9 cellular contexts compared by ENCODE assay signal in the genomic region with DNA sequence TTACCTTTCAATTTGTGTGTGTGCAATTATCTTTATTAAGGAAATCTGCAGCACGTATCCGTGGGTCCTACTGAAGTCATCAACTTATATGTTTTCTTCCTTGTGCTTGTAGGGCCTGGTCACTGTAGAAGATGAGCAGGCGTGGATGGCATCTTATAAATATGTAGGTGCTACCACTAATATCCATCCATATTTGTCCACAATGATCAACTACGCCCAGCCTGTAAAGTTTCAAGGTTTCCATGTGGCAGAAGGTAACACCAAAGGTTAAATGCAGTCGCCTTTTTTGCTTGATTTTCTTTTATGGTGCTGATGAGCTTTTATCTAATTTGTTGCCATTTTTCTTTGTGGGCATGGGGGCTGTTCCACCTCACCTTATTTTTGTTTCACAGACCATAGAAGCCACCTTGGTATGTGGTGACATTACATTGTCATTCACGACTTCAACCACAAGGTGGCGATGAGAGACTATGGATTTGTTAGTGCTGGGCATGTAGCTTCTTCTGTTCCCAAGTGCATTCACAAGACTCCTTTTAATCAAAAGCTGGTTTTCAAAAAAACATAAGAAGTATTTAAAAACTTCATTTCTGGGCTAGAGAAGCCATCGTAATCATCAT.
DNase-seq lines count a peak whose midpoint lies in the region; ATAC-seq and TF ChIP-seq lines count a peak whose summit lies in the region.
"Had no signal": no experiment of that assay in that cellular context is flagged by ENCODE, and none has a peak within 500 bp of the region (broad histone marks: within the 10 kb centered on the region; RNA-seq: fewer than 3 reads in every experiment).

No MANE protein-coding gene starts in this region.

- no peaks in the 10 kb centered on the region for H3K9me3 ChIP-seq in suprapubic skin

- no peak overlapping the region for H3K27ac ChIP-seq in suprapubic skin

- WGBS in suprapubic skin = 45% methylated on average over 8 of the region's 8 CpGs

- TF ChIP-seq POLR2A in GM18505 (IDR thresholded peaks at IDR 0.05; ENCODE audit: borderline replicate concordance, extremely low read depth, insufficient read depth, insufficient read length) = no peak
- TF ChIP-seq POLR2A in suprapubic skin (IDR thresholded peaks at IDR 0.05) = no peak

- CTCF ChIA-PET in activated CD4-positive, alpha-beta T cell treated with anti-CD3 and anti-CD28 coated beads for 36 hours (lab: Charles Lee) = interaction anchor here (0.6 to 4.6 kb wide), 29 partner anchors 8 to 1027 kb away, joined by 3 to 123 read pairs (median 4); a partner anchor contains a TSS

- no peaks in the 10 kb centered on the region for H3K27me3 ChIP-seq in suprapubic skin

- TF ChIP-seq EP300 in suprapubic skin (IDR thresholded peaks at IDR 0.05) = no peak

- H3K27me3 Mint-ChIP-seq in activated CD4-positive, alpha-beta T cell treated with anti-CD3 and anti-CD28 coated beads for 36 hours = no peaks in the 10 kb centered on the region
- H3K27me3 Mint-ChIP-seq: stimulated activated naive CD8-positive, alpha-beta T cell treated with anti-CD3 and anti-CD28 coated beads, Interleukin-15, Interleukin-2, amounts not matched to agents 100 ng/mL and 50 ng/mL, for 24 hours had no signal

- ATAC-seq in GM18505 (IDR thresholded peaks at IDR 0.05; ENCODE audit: unreplicated experiment) = peak; percentile 77
- peak; percentile 67 for ATAC-seq in HG02981 (IDR thresholded peaks at IDR 0.05; ENCODE audit: unreplicated experiment)
- peak; percentile 66 for ATAC-seq in activated CD4-positive, alpha-beta T cell treated with anti-CD3 and anti-CD28 coated beads for 36 hours

- intact Hi-C loops in activated CD4-positive, alpha-beta T cell treated with anti-CD3 and anti-CD28 coated beads for 36 hours (cut with DNase I, micrococcal nuclease) = loop anchor here (1.0 to 10.0 kb wide), 3 partner anchors 202 to 507 kb away; no protein-coding TSS in a partner anchor

- H3K9me3 Mint-ChIP-seq in activated CD4-positive, alpha-beta T cell treated with anti-CD3 and anti-CD28 coated beads for 36 hours (ENCODE audit: low read depth) = no peaks in the 10 kb centered on the region
- H3K9me3 Mint-ChIP-seq: stimulated activated naive CD8-positive, alpha-beta T cell treated with anti-CD3 and anti-CD28 coated beads, Interleukin-15, Interleukin-2, amounts not matched to agents 100 ng/mL and 50 ng/mL, for 24 hours had no signal

- H3K36me3 Mint-ChIP-seq in activated CD4-positive, alpha-beta T cell treated with anti-CD3 and anti-CD28 coated beads for 36 hours (ENCODE audit: low read depth) = no peaks in the 10 kb centered on the region

- H3K4me1 Mint-ChIP-seq in activated CD4-positive, alpha-beta T cell treated with anti-CD3 and anti-CD28 coated beads for 36 hours = no peaks in the 10 kb centered on the region

- no peak overlapping the region for H3K27ac Mint-ChIP-seq in activated CD4-positive, alpha-beta T cell treated with anti-CD3 and anti-CD28 coated beads for 36 hours
- H3K27ac Mint-ChIP-seq: stimulated activated naive CD8-positive, alpha-beta T cell treated with anti-CD3 and anti-CD28 coated beads, Interleukin-15, Interleukin-2, amounts not matched to agents 100 ng/mL and 50 ng/mL, for 24 hours had no signal

- no peak overlapping the region for H3K4me3 Mint-ChIP-seq in activated CD4-positive, alpha-beta T cell treated with anti-CD3 and anti-CD28 coated beads for 36 hours
- H3K4me3 Mint-ChIP-seq: stimulated activated naive CD8-positive, alpha-beta T cell treated with anti-CD3 and anti-CD28 coated beads, Interleukin-15, Interleukin-2, amounts not matched to agents 100 ng/mL and 50 ng/mL, for 24 hours had no signal

- no peak overlapping the region for H3K4me3 ChIP-seq in suprapubic skin

- POLR2A ChIA-PET in activated CD4-positive, alpha-beta T cell treated with anti-CD3 and anti-CD28 coated beads for 36 hours (lab: Charles Lee) = interaction anchor here (0.6 kb wide), 1 partner anchor 96 kb away, joined by 4 read pairs; no protein-coding TSS in a partner anchor

- peak; percentile 86 for DNase-seq in Ammon's horn (ENCODE audit: low spot score)
- DNase-seq in NCI-H2171 (lab: John Stamatoyannopoulos, UW) = peak; percentile 50
- peak; percentile 70 for DNase-seq in activated CD4-positive, alpha-beta T cell treated with anti-CD3 and anti-CD28 coated beads for 36 hours
- peak; percentile 47 for DNase-seq in epidermal melanocyte (ENCODE audit: insufficient read length, low spot score)
- DNase-seq in mucosa of gallbladder (ENCODE audit: low spot score) = peak; percentile 76
- no peak for DNase-seq in suprapubic skin (ENCODE audit: low spot score in 2 of 2)

- no peaks in the 10 kb centered on the region for H3K36me3 ChIP-seq in suprapubic skin

- H3K4me1 ChIP-seq in suprapubic skin = no peaks in the 10 kb centered on the region

- TF ChIP-seq CTCF in suprapubic skin (IDR thresholded peaks at IDR 0.05) = peak; percentile 67 to 71

Comparison
In these comparisons a context has a peak if more than half of its experiments do, and no peak if none do; other contexts are left out.
1. DNase-seq: peak in Ammon's horn (single experiment), NCI-H2171 (single experiment), activated CD4-positive, alpha-beta T cell treated with anti-CD3 and anti-CD28 coated beads for 36 hours (single experiment), epidermal melanocyte (single experiment) and mucosa of gallbladder (single experiment); none in suprapubic skin (0 of 2).
2. Peak in every context shown above with its lines, with median percentiles within 50 percentile points of each other: ATAC-seq.